ENCODE assay signal across 10 cellular contexts in the genomic region with DNA sequence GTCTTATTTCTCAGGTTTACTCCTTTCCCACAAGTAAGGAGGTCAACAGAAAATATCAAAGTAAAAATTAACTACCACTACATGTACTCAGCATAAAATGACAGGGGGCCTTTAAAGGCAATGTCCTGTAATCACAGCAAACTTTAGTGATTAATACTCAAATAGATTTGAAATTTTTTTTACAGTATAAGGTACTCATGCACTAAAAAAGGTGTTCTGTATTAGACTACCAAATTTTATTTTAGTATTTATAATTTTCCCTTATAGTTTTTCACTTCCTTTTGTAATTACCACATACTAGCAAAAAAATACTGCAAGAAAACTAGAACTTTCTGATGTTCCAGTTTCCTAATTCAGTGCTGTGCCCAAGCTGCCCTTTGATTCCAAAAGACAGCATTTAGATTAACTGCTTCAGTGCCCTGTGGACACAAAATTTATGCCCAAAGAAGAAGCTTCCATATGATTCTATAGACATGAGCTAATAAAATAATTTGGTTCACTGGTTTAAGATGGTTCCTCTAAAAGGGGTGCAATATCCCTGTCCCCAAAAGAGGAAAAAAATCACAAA.
A peak's percentile ranks its signal among the peaks of the same experiment; 100 is the strongest.
DNase-seq lines count a peak whose midpoint lies in the region; ATAC-seq and TF ChIP-seq lines count a peak whose summit lies in the region.
"Had no signal": no experiment of that assay in that cellular context is flagged by ENCODE, and none has a peak within 500 bp of the region (broad histone marks: within the 10 kb centered on the region; RNA-seq: fewer than 3 reads in every experiment).

No MANE protein-coding gene starts in this region.

- no peak for ATAC-seq in effector memory CD8-positive, alpha-beta T cell (replicated peaks)

- no TSS peak for BruUV-seq in Calu3 (replicated peaks; lab: Mats Ljungman, UMichigan)

- H3K9me3 Mint-ChIP-seq in effector memory CD8-positive, alpha-beta T cell, result no peaks in the 10 kb centered on the region
- H3K9me3 Mint-ChIP-seq in Calu3 (ENCODE audit: low read depth, unreplicated experiment), result no peaks in the 10 kb centered on the region

- H3K27me3 Mint-ChIP-seq in effector memory CD8-positive, alpha-beta T cell, result no peaks in the 10 kb centered on the region
- no peaks in the 10 kb centered on the region for H3K27me3 Mint-ChIP-seq in Calu3 (ENCODE audit: unreplicated experiment)

- peak overlapping the region; percentile 84 to 91 for H3K4me3 Mint-ChIP-seq in effector memory CD8-positive, alpha-beta T cell
- H3K4me3 Mint-ChIP-seq in Calu3 (ENCODE audit: low read depth, unreplicated experiment), result no peak overlapping the region

- H3K36me3 Mint-ChIP-seq in effector memory CD8-positive, alpha-beta T cell (ENCODE audit: insufficient read depth), result peaks cover 5% of the 10 kb centered on the region
- no peaks in the 10 kb centered on the region for H3K36me3 Mint-ChIP-seq in Calu3 (ENCODE audit: insufficient read depth, unreplicated experiment)

- H3K36me3 ChIP-seq in OCI-LY3 (replicated peaks; ENCODE audit: low read depth, low read length), result no peaks in the 10 kb centered on the region
- no peaks in the 10 kb centered on the region for H3K36me3 ChIP-seq in rectal smooth muscle tissue (ENCODE audit: control insufficient read depth, insufficient read depth, low read length)

- H3K4me2 ChIP-seq in OCI-LY3 (ENCODE audit: low read length), result peak overlapping the region; percentile 87

- peak overlapping the region; percentile 79 for H3K27ac ChIP-seq in OCI-LY3 (ENCODE audit: low read length)
- H3K27ac ChIP-seq in rectal smooth muscle tissue (ENCODE audit: low read depth, low read length), result peak overlapping the region; percentile 73

- H2AFZ ChIP-seq in OCI-LY3 (ENCODE audit: low read depth, low read length), result no peak overlapping the region

- H4K20me1 ChIP-seq in OCI-LY3 (ENCODE audit: insufficient read depth, low read length), result no peaks in the 10 kb centered on the region

- H3K79me2 ChIP-seq in OCI-LY3 (ENCODE audit: low read length), result peaks cover 11% of the 10 kb centered on the region

- H3K9ac ChIP-seq in OCI-LY3 (ENCODE audit: low read length) (peak overlapping the region; percentile 46), rectal smooth muscle tissue (ENCODE audit: low read length) (no peak overlapping the region)

- DNase-seq in GM12865 (ENCODE audit: low read depth), result no peak
- no peak for DNase-seq in effector memory CD8-positive, alpha-beta T cell
- DNase-seq in T1000 (lab: John Stamatoyannopoulos, UW), result no peak
- no peak for DNase-seq in Calu3
- no peak for DNase-seq in NCI-H1105 (lab: John Stamatoyannopoulos, UW)
- DNase-seq in kidney tubule cell (ENCODE audit: low spot score), result no peak
- DNase-seq: DMS53; effector CD8-positive, alpha-beta T cell had no signal

- peak overlapping the region; percentile 45; the same call in 1 of the 2 replicates for H3K4me3 ChIP-seq in GM12865 (ENCODE audit: low read depth, low read length)
- peak overlapping the region; percentile 65 for H3K4me3 ChIP-seq in OCI-LY3 (ENCODE audit: low read length)
- H3K4me3 ChIP-seq in rectal smooth muscle tissue (ENCODE audit: low read length), result peak overlapping the region; percentile 62

- peak overlapping the region; percentile 81 to 82 for H3K27ac Mint-ChIP-seq in effector memory CD8-positive, alpha-beta T cell
- no peak overlapping the region for H3K27ac Mint-ChIP-seq in Calu3 (ENCODE audit: unreplicated experiment)

- CTCF ChIA-PET in Calu3 (lab: Charles Lee), result interaction anchor here (0.7 kb wide), 1 partner anchor 230 kb away, joined by 3 read pairs; no protein-coding TSS in a partner anchor

- intact Hi-C loops in Calu3 (cut with micrococcal nuclease; ENCODE audit: unreplicated experiment), result no loop called here

- TF ChIP-seq CTCF in GM12865 (IDR thresholded peaks at IDR 0.05; ENCODE audit: insufficient read depth, low read depth, low read length, missing control alignments), result no peak
- no peak for TF ChIP-seq CTCF in OCI-LY3 (IDR thresholded peaks at IDR 0.05; ENCODE audit: low read depth, low read length)
- no peak for TF ChIP-seq CTCF in Calu3 (IDR thresholded peaks at IDR 0.05; ENCODE audit: unreplicated experiment)

- no peaks in the 10 kb centered on the region for H3K9me3 ChIP-seq in OCI-LY3 (ENCODE audit: insufficient read depth, low read length)

- H3K27me3 ChIP-seq in OCI-LY3 (ENCODE audit: low read depth, low read length) (no peaks in the 10 kb centered on the region), rectal smooth muscle tissue (ENCODE audit: control insufficient read depth, insufficient read depth, low read length) (no peaks in the 10 kb centered on the region)

- peaks cover 52 to 71% of the 10 kb centered on the region in 2 donors for H3K4me1 Mint-ChIP-seq in effector memory CD8-positive, alpha-beta T cell (ENCODE audit: low read depth in 2 of 2)
- no peaks in the 10 kb centered on the region for H3K4me1 Mint-ChIP-seq in Calu3 (ENCODE audit: low read depth, unreplicated experiment)

- H3K4me1 ChIP-seq in OCI-LY3 (ENCODE audit: low read length), result peaks cover 32% of the 10 kb centered on the region
- H3K4me1 ChIP-seq in rectal smooth muscle tissue (ENCODE audit: control insufficient read depth, insufficient read depth, low read length), result peaks cover 23% of the 10 kb centered on the region
